ENCODE assay signal across 9 cellular contexts in the genomic region with DNA sequence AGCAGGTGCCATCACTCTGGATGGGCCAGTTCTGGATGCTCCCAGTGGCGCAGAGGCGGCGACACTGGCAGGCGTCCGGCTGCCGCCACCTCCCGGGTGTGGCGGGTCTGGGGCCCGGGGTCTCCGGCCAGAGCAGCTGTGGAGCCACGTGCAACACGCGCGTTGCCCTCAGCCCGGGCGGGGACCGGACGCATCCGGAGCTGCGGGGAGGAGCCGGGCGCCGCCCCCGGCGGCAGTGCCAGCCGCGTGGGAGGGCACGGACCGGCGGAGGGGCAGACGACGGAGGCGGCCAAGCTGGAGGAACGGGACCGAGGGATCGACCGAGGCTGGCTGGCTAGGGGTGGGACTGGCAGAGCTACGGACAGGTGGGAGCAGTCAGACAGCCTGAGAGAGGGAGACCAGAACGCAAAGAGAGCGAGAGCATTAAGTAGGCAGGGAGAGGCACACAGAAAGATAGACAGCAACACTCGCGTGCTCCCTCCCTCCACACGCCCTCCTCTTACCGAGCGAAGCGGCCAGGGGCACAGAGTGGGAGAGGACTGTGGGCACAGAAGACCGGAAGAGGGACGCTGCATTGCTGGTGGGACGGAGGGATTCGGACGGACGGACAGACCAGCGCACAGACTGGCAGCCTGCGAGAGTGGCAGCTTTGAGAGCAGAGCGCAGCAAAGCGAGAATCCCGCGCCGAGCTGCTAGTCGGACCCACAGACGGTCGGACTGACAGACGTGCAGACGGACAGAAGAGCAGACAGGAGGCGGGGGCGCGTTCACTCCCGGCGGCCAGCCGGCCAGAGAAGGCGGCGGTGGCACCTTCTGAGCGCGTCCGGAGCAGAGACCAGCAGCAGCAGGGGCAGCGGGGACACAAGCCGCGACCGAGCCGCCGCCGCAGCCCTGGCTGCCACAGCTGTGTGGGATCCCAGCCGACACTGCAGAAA. TPM values are rescaled to one million over a fixed set of nuclear protein-coding genes. Genes with fewer than 3 reads are reported as not detected.
DNase-seq lines count a peak whose midpoint lies in the region; ATAC-seq and TF ChIP-seq lines count a peak whose summit lies in the region.
"Had no signal": no experiment of that assay in that cellular context is flagged by ENCODE, and none has a peak within 500 bp of the region (broad histone marks: within the 10 kb centered on the region; RNA-seq: fewer than 3 reads in every experiment).

A gene (plus strand): TSS at position 275 of the 935 bp plus-strand sequence. CDS start 42,227 bp downstream, outside the sequence.

- TF ChIP-seq POLR2A in NB4 (IDR thresholded peaks at IDR 0.05; ENCODE audit: extremely low read depth, insufficient read length): no peak
- TF ChIP-seq POLR2A in stomach (IDR thresholded peaks at IDR 0.05): no peak

- TF ChIP-seq CTCF in NB4 (IDR thresholded peaks at IDR 0.05; ENCODE audit: low read depth, low read length): no peak
- no peak for TF ChIP-seq CTCF in stomach (IDR thresholded peaks at IDR 0.05)

- DNase-seq in activated CD4-positive, alpha-beta T cell treated with anti-CD3 and anti-CD28 coated beads for 36 hours: peak; percentile 51
- DNase-seq in activated CD4-positive, alpha-beta T cell treated with anti-CD3 and anti-CD28 coated beads, Interleukin-2, amount 50 U/mL, for 48 hours: no peak
- peak; percentile 2 for DNase-seq in NB4 (ENCODE audit: low read depth)
- DNase-seq in central memory CD8-positive, alpha-beta T cell (ENCODE audit: low spot score in 2 of 2): no peak
- DNase-seq in kidney tubule cell (ENCODE audit: low spot score): peak; percentile 40
- DNase-seq in stomach: no peak
- no peak for DNase-seq in effector memory CD8-positive, alpha-beta T cell

- WGBS in stomach, 5 donors: 1 to 3% (median 2%) methylated on average over 60 to 83 of the region's 83 CpGs

- peaks cover 12% of the 10 kb centered on the region for H3K4me1 Mint-ChIP-seq in activated CD4-positive, alpha-beta T cell treated with anti-CD3 and anti-CD28 coated beads for 36 hours
- peaks cover 4% of the 10 kb centered on the region for H3K4me1 Mint-ChIP-seq in central memory CD8-positive, alpha-beta T cell
- H3K4me1 Mint-ChIP-seq in effector memory CD8-positive, alpha-beta T cell (ENCODE audit: low read depth in 2 of 2): peaks cover 0 to 1% of the 10 kb centered on the region in 2 donors

- peaks cover 5 to 14% (median 13%) of the 10 kb centered on the region in 4 donors for H3K4me1 ChIP-seq in stomach

- no peak for TF ChIP-seq EP300 in stomach (IDR thresholded peaks at IDR 0.05)

- CTCF ChIA-PET in activated CD4-positive, alpha-beta T cell treated with anti-CD3 and anti-CD28 coated beads for 36 hours (lab: Charles Lee): no interaction called here

- no peak within 1 kb of the TSS for H3K27ac ChIP-seq in stomach

- H3K9me3 Mint-ChIP-seq in activated CD4-positive, alpha-beta T cell treated with anti-CD3 and anti-CD28 coated beads for 36 hours (ENCODE audit: low read depth): no peaks in the 10 kb centered on the region
- peaks cover 9% of the 10 kb centered on the region for H3K9me3 Mint-ChIP-seq in central memory CD8-positive, alpha-beta T cell
- peaks cover 0 to 7% of the 10 kb centered on the region in 2 donors for H3K9me3 Mint-ChIP-seq in effector memory CD8-positive, alpha-beta T cell

- no peaks in the 10 kb centered on the region for H3K36me3 ChIP-seq in stomach

- intact Hi-C loops in activated CD4-positive, alpha-beta T cell treated with anti-CD3 and anti-CD28 coated beads for 36 hours (cut with DNase I, micrococcal nuclease): no loop called here
- intact Hi-C loops in stomach (cut with DNase I; ENCODE audit: low total_unique reads): no loop called here

- H3K27me3 Mint-ChIP-seq in activated CD4-positive, alpha-beta T cell treated with anti-CD3 and anti-CD28 coated beads for 36 hours: peaks cover 35% of the 10 kb centered on the region
- H3K27me3 Mint-ChIP-seq in central memory CD8-positive, alpha-beta T cell: peaks cover 24% of the 10 kb centered on the region
- peaks cover 18 to 25% of the 10 kb centered on the region in 2 donors for H3K27me3 Mint-ChIP-seq in effector memory CD8-positive, alpha-beta T cell

- H3K4me3 ChIP-seq in NB4 (ENCODE audit: low read depth, low read length) (no peak within 1 kb of the TSS), stomach (peak within 1 kb of the TSS; percentile 22 to 48 (median 32))

- H3K4me3 Mint-ChIP-seq in activated CD4-positive, alpha-beta T cell treated with anti-CD3 and anti-CD28 coated beads for 36 hours: peak within 1 kb of the TSS; percentile 67
- peak within 1 kb of the TSS; percentile 31 for H3K4me3 Mint-ChIP-seq in central memory CD8-positive, alpha-beta T cell
- no peak within 1 kb of the TSS for H3K4me3 Mint-ChIP-seq in effector memory CD8-positive, alpha-beta T cell

- H3K36me3 Mint-ChIP-seq in activated CD4-positive, alpha-beta T cell treated with anti-CD3 and anti-CD28 coated beads for 36 hours (ENCODE audit: low read depth): no peaks in the 10 kb centered on the region
- no peaks in the 10 kb centered on the region for H3K36me3 Mint-ChIP-seq in central memory CD8-positive, alpha-beta T cell (ENCODE audit: insufficient read depth)
- no peaks in the 10 kb centered on the region for H3K36me3 Mint-ChIP-seq in effector memory CD8-positive, alpha-beta T cell (ENCODE audit: insufficient read depth)

- peaks cover 4 to 38% (median 20%) of the 10 kb centered on the region in 3 donors for H3K27me3 ChIP-seq in stomach

- no peak within 1 kb of the TSS for H3K27ac Mint-ChIP-seq in activated CD4-positive, alpha-beta T cell treated with anti-CD3 and anti-CD28 coated beads for 36 hours
- no peak within 1 kb of the TSS for H3K27ac Mint-ChIP-seq in central memory CD8-positive, alpha-beta T cell (ENCODE audit: low read depth)
- H3K27ac Mint-ChIP-seq in effector memory CD8-positive, alpha-beta T cell: no peak within 1 kb of the TSS

- POLR2A ChIA-PET in activated CD4-positive, alpha-beta T cell treated with anti-CD3 and anti-CD28 coated beads for 36 hours (lab: Charles Lee): no interaction called here

- H3K9me3 ChIP-seq in stomach: no peaks in the 10 kb centered on the region

- ATAC-seq in activated CD4-positive, alpha-beta T cell treated with anti-CD3 and anti-CD28 coated beads for 36 hours: peak; percentile 65
- ATAC-seq in central memory CD8-positive, alpha-beta T cell (replicated peaks; ENCODE audit: extremely low read depth, poor library complexity, severe bottlenecking): peak; percentile 24
- no peak for ATAC-seq in GM21390 (IDR thresholded peaks at IDR 0.05; ENCODE audit: unreplicated experiment)
- no peak for ATAC-seq in effector memory CD8-positive, alpha-beta T cell (replicated peaks)

RNA-seq across cellular contexts. Expression of the gene that starts here (rescaled TPM):
- not detected for total RNA-seq in activated CD4-positive, alpha-beta T cell treated with anti-CD3 and anti-CD28 coated beads for 36 hours
- 1 to 10 TPM in 1 of 5 donors, not detected in 4; 5.0 TPM for total RNA-seq in stomach
- under 1 TPM in 1 of 3 donors, not detected in 2; 0.13 TPM for polyA plus RNA-seq in stomach
- total RNA-seq: subcutaneous adipose tissue had no signal

Comparison
In these comparisons a context has a peak if more than half of its experiments do, and no peak if none do; other contexts are left out.
1. Peak in DNase-seq and ATAC-seq in activated CD4-positive, alpha-beta T cell treated with anti-CD3 and anti-CD28 coated beads for 36 hours; RNA of the gene not detected or under 1 TPM.
2. DNase-seq: peak in NB4 (single experiment) and kidney tubule cell (single experiment); none in activated CD4-positive, alpha-beta T cell treated with anti-CD3 and anti-CD28 coated beads, Interleukin-2, amount 50 U/mL, for 48 hours (0 of 2), central memory CD8-positive, alpha-beta T cell (0 of 2), stomach (single experiment) and effector memory CD8-positive, alpha-beta T cell (0 of 3).
3. H3K4me3 Mint-ChIP-seq: peak in activated CD4-positive, alpha-beta T cell treated with anti-CD3 and anti-CD28 coated beads for 36 hours (single experiment) and central memory CD8-positive, alpha-beta T cell (single experiment); none in effector memory CD8-positive, alpha-beta T cell (0 of 2).